1 cellular context compared by ENCODE assay signal in the genomic region with DNA sequence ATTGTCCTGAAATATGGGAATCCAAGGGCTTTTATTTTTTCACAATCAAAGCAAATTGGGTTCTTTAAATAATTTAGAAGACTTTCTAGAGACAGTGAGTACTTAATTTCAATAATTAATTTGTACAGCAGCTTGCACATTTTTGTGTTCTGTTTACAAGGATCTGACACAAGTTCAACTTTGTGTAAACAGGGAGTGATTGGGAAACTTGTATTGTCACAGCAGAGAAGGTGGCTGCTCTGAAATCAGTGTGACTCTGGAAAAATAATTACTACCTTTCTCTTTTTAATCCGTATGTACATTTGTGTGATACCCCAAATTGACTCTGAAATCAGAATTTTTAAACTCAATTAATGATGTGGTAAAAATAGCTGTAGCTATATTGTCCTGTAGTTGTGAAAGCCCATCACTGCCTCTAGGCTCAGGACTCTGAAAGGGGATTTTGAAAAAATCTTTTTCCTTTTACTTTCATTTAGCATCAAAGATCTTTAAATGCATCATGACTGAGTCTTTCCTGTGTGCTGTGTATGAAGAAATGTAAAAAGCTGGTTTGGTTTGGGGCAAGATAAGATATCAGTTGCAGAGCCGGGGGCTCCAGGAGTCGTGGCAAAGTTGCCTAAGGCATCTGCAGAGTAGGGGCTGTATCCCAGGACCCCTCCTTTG.
TF ChIP-seq lines count a peak whose summit lies in the region.

No MANE protein-coding gene starts in this region.

TF ChIP-seq in WTC11, 78 proteins besides CTCF, POLR2A, EP300 and RAD21 (continued from another document):
- TF ChIP-seq, protein P1, sequence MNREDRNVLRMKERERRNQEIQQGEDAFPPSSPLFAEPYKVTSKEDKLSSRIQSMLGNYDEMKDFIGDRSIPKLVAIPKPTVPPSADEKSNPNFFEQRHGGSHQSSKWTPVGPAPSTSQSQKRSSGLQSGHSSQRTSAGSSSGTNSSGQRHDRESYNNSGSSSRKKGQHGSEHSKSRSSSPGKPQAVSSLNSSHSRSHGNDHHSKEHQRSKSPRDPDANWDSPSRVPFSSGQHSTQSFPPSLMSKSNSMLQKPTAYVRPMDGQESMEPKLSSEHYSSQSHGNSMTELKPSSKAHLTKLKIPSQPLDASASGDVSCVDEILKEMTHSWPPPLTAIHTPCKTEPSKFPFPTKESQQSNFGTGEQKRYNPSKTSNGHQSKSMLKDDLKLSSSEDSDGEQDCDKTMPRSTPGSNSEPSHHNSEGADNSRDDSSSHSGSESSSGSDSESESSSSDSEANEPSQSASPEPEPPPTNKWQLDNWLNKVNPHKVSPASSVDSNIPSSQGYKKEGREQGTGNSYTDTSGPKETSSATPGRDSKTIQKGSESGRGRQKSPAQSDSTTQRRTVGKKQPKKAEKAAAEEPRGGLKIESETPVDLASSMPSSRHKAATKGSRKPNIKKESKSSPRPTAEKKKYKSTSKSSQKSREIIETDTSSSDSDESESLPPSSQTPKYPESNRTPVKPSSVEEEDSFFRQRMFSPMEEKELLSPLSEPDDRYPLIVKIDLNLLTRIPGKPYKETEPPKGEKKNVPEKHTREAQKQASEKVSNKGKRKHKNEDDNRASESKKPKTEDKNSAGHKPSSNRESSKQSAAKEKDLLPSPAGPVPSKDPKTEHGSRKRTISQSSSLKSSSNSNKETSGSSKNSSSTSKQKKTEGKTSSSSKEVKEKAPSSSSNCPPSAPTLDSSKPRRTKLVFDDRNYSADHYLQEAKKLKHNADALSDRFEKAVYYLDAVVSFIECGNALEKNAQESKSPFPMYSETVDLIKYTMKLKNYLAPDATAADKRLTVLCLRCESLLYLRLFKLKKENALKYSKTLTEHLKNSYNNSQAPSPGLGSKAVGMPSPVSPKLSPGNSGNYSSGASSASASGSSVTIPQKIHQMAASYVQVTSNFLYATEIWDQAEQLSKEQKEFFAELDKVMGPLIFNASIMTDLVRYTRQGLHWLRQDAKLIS (CRISPR knock-in tag; IDR thresholded peaks at IDR 0.05; ENCODE audit: borderline replicate concordance) = no peak
- TF ChIP-seq SP1 (CRISPR knock-in tag; conservative IDR thresholded peaks at IDR 0.05) (no peak), NFE2L1 (CRISPR knock-in tag; IDR thresholded peaks at IDR 0.05) (no peak), GTF2I (CRISPR knock-in tag; conservative IDR thresholded peaks at IDR 0.05) (no peak), JAZF1 (CRISPR knock-in tag; IDR thresholded peaks at IDR 0.05) (no peak), RORB (CRISPR knock-in tag; IDR thresholded peaks at IDR 0.05) (no peak)
- TF ChIP-seq, protein P2, sequence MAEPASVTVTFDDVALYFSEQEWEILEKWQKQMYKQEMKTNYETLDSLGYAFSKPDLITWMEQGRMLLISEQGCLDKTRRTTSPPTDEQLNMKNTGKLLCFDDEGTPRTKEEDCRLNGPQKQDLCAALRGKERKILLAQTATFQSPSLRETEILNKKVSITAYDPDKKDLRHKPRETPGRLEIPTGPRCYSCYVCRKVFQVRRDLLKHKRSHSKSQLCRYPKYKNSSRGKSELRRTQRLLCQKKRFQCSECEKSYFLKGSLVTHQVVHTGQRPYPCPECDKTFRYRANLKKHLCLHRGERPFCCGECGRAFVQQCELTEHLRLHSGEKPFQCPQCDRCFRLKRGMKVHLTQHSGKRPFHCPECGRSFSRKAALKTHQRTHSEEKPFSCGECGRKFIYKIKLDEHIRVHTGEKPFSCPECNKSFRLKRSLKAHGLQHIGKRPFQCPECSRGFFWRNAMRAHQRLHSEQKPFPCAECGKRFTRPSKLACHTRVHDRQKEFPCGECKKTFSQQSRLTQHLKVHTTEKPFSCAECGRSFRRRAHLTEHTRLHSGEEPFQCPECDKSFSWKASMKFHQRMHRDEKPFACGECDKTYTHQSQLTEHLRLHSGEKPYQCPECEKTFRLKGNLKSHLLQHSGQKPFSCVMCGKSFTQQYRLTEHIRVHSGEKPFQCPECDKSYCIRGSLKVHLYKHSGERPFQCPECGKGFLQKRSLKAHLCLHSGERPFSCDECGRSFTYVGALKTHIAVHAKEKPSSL (CRISPR knock-in tag; conservative IDR thresholded peaks at IDR 0.05) = no peak
- TF ChIP-seq, protein P3, sequence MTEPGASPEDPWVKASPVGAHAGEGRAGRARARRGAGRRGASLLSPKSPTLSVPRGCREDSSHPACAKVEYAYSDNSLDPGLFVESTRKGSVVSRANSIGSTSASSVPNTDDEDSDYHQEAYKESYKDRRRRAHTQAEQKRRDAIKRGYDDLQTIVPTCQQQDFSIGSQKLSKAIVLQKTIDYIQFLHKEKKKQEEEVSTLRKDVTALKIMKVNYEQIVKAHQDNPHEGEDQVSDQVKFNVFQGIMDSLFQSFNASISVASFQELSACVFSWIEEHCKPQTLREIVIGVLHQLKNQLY (CRISPR knock-in tag; IDR thresholded peaks at IDR 0.05) = no peak
